In the genomic region with DNA sequence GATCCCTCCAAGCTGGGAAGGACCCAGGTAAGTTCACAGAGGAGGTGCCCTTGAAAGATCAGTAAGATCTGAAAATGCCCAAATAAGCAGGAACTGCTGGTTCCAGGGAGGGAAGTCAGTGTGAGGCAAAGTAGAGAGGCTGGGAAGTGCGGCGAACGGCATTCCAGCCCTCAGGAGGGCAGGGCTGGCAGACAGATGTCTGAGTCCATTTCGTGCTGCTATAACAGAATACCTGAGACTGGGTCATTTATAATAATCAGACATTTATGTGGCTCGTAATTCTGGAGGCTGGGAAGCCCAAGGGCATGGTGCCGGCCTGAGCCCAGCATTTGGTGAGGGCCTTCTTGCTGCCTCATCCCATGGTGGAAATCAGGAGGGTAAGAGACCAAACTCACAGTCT, we compare ENCODE assay signal across 6 cellular contexts.
A peak's percentile ranks its signal among the peaks of the same experiment; 100 is the strongest.
DNase-seq lines count a peak whose midpoint lies in the region; ATAC-seq, FAIRE-seq and TF ChIP-seq lines count a peak whose summit lies in the region.
"Not testable (repeated sequence)": the region's sequence is repeated elsewhere in the genome, so short reads cannot be mapped to it uniquely, and the experiment has no call there.

No MANE protein-coding gene starts in this region.

- intact Hi-C loops in PC-3 (cut with micrococcal nuclease); endothelial cell of umbilical vein (cut with micrococcal nuclease); spleen (cut with DNase I; ENCODE audit: low total_unique reads): not testable (repeated sequence)

- not testable (repeated sequence) for TF ChIP-seq POLR2A in endothelial cell of umbilical vein (IDR thresholded peaks at IDR 0.05; ENCODE audit: low read depth, low read length); spleen (IDR thresholded peaks at IDR 0.05)

- FAIRE-seq in endothelial cell of umbilical vein (lab: Jason Lieb, UNC), result peak; percentile 42

- not testable (repeated sequence) for H3K18ac ChIP-seq in mesendoderm (ENCODE audit: low read length)

- no CpG with 5 or more reads among the region's 6 CpGs for WGBS in mesendoderm (ENCODE audit: extremely low coverage, insufficient coverage, low lambda C conversion rate)
- WGBS in spleen, 5 donors, result 65 to 84% (median 80%) methylated on average over 6 of the region's 6 CpGs

- H3K23ac ChIP-seq in mesendoderm (ENCODE audit: low read length), result not testable (repeated sequence)

- H3K4me2 ChIP-seq in BLaER1, result peak overlapping the region; percentile 73
- not testable (repeated sequence) for H3K4me2 ChIP-seq in DND-41 (ENCODE audit: insufficient read depth, low read length); PC-3 (ENCODE audit: low read length); endothelial cell of umbilical vein (ENCODE audit: insufficient read depth, low read length); mesendoderm (ENCODE audit: low read length)

- H3K27ac ChIP-seq in BLaER1 (peak overlapping the region; percentile 30; the same call in 1 of the 2 replicates), PC-3 (ENCODE audit: low read length) (peak overlapping the region; percentile 80)
- H3K27ac ChIP-seq in DND-41 (ENCODE audit: low read length); endothelial cell of umbilical vein (ENCODE audit: insufficient read depth, low read depth, low read length); mesendoderm (ENCODE audit: low read depth, low read length); spleen: not testable (repeated sequence)

- H3K9me3 ChIP-seq in BLaER1; DND-41 (ENCODE audit: insufficient read depth, low read length, severe bottlenecking); PC-3 (ENCODE audit: low read length); endothelial cell of umbilical vein (replicated peaks; ENCODE audit: control insufficient read depth, insufficient read depth, low read length); spleen: not testable (repeated sequence)

- TF ChIP-seq CTCF in DND-41 (IDR thresholded peaks at IDR 0.05; ENCODE audit: borderline replicate concordance, extremely low read depth, low read length, poor library complexity, severe bottlenecking); PC-3 (conservative IDR thresholded peaks at IDR 0.05; ENCODE audit: low read depth, low read length); endothelial cell of umbilical vein (IDR thresholded peaks at IDR 0.05; ENCODE audit: extremely low read depth in 1 of 2, insufficient read depth in 1 of 2, low read depth in 1 of 2, low read length in 2 of 2); spleen (IDR thresholded peaks at IDR 0.05 in 8 of 11, conservative IDR thresholded peaks at IDR 0.05 in 3 of 11): not testable (repeated sequence)

- peak overlapping the region; percentile 42 for H3K56ac ChIP-seq in mesendoderm (ENCODE audit: low read length)

- not testable (repeated sequence) for BruUV-seq in PC-3 (replicated peaks; lab: Mats Ljungman, UMichigan); endothelial cell of umbilical vein (replicated peaks; lab: Mats Ljungman, UMichigan)

- peak overlapping the region; percentile 49; the same call in 1 of the 2 replicates for H2AFZ ChIP-seq in DND-41 (ENCODE audit: low read depth, low read length)
- H2AFZ ChIP-seq in PC-3 (ENCODE audit: low read length); endothelial cell of umbilical vein (ENCODE audit: low read depth, low read length): not testable (repeated sequence)

- not testable (repeated sequence) for H2BK15ac ChIP-seq in mesendoderm (replicated peaks; ENCODE audit: low read depth)

- not testable (repeated sequence) for H2BK120ac ChIP-seq in mesendoderm (ENCODE audit: low read depth, low read length)

- not testable (repeated sequence) for H3K9ac ChIP-seq in BLaER1; DND-41 (ENCODE audit: low read depth, low read length); endothelial cell of umbilical vein (replicated peaks; ENCODE audit: extremely low read depth, insufficient read depth, low read length); mesendoderm (ENCODE audit: low read length)
- H3K9ac ChIP-seq in PC-3 (ENCODE audit: low read length), result peak overlapping the region; percentile 14; the same call in 1 of the 2 replicates

- not testable (repeated sequence) for ATAC-seq in DND-41 (ENCODE audit: insufficient read depth, low read depth); PC-3

- not testable (repeated sequence) for H3K27me3 ChIP-seq in BLaER1; DND-41 (ENCODE audit: insufficient read depth, low read length, poor library complexity); PC-3 (ENCODE audit: low read length); endothelial cell of umbilical vein (ENCODE audit: control insufficient read depth in 2 of 2, insufficient read depth in 2 of 2, low read length in 2 of 2); mesendoderm (ENCODE audit: insufficient read depth, low read length, poor library complexity); spleen (replicated peaks in 1 of 7)

- H3K9me2 ChIP-seq in PC-3 (replicated peaks; ENCODE audit: low read length), result not testable (repeated sequence)

- H3K4ac ChIP-seq in mesendoderm (ENCODE audit: low read depth, low read length), result not testable (repeated sequence)

- H4K20me1 ChIP-seq in BLaER1; DND-41 (ENCODE audit: insufficient read depth, low read length); PC-3 (ENCODE audit: low read length); endothelial cell of umbilical vein (replicated peaks; ENCODE audit: control insufficient read depth, extremely low read depth, insufficient read depth, low read length): not testable (repeated sequence)

- not testable (repeated sequence) for H4K8ac ChIP-seq in mesendoderm (ENCODE audit: low read depth, low read length)

- CTCF ChIA-PET in PC-3 (lab: Charles Lee); endothelial cell of umbilical vein (lab: Charles Lee): not testable (repeated sequence)

- H2BK5ac ChIP-seq in mesendoderm (ENCODE audit: low read length), result not testable (repeated sequence)

- DNase-seq in DND-41; PC-3; endothelial cell of umbilical vein (ENCODE audit: low read depth, low spot score); mesendoderm: not testable (repeated sequence)
- peak; percentile 25 for DNase-seq in spleen

- not testable (repeated sequence) for H3K36me3 ChIP-seq in BLaER1; DND-41 (ENCODE audit: insufficient read depth, low read length); PC-3 (ENCODE audit: low read depth, low read length); endothelial cell of umbilical vein (ENCODE audit: control insufficient read depth in 2 of 2, extremely low read depth in 1 of 2, insufficient read depth in 2 of 2, low read length in 2 of 2); mesendoderm (ENCODE audit: control insufficient read depth, insufficient read depth, low read length); spleen

- not testable (repeated sequence) for H3F3A ChIP-seq in PC-3 (ENCODE audit: low read length, unreplicated experiment)

- POLR2A ChIA-PET in PC-3 (lab: Charles Lee; ENCODE audit: unreplicated experiment); endothelial cell of umbilical vein (lab: Charles Lee): not testable (repeated sequence)

- dilution Hi-C loops in endothelial cell of umbilical vein (cut with MboI; ENCODE audit: extremely low pct_ligation_motif_present, low sequenced_read_pairs), result not testable (repeated sequence)

- H3K79me2 ChIP-seq in DND-41 (ENCODE audit: insufficient read depth, low read length); PC-3 (ENCODE audit: low read length); endothelial cell of umbilical vein (ENCODE audit: control insufficient read depth, insufficient read depth, low read length); mesendoderm (ENCODE audit: control insufficient read depth, insufficient read depth, low read length): not testable (repeated sequence)

- H3K4me3 ChIP-seq in BLaER1; DND-41 (ENCODE audit: low read depth in 1 of 2, low read length in 2 of 2); PC-3 (ENCODE audit: low read length); endothelial cell of umbilical vein (replicated peaks in 1 of 3; ENCODE audit: insufficient read depth in 1 of 3, low read depth in 1 of 3, low read length in 3 of 3); mesendoderm (ENCODE audit: low read length); spleen: not testable (repeated sequence)

- not testable (repeated sequence) for H4K5ac ChIP-seq in mesendoderm (ENCODE audit: low read length)

- H3K4me1 ChIP-seq in BLaER1, result peaks cover 26% of the 10 kb centered on the region
- H3K4me1 ChIP-seq in DND-41 (ENCODE audit: insufficient read depth, low read length); endothelial cell of umbilical vein (ENCODE audit: control insufficient read depth, extremely low read depth, insufficient read depth, low read length); mesendoderm (ENCODE audit: control insufficient read depth, low read depth, low read length); spleen: not testable (repeated sequence)
- H3K4me1 ChIP-seq in PC-3 (ENCODE audit: insufficient read depth, low read length), result peaks cover 14% of the 10 kb centered on the region

- H3K79me1 ChIP-seq in mesendoderm (ENCODE audit: low read length), result not testable (repeated sequence)

- not testable (repeated sequence) for H3K9me1 ChIP-seq in endothelial cell of umbilical vein (replicated peaks; ENCODE audit: control insufficient read depth, extremely low read depth, insufficient read depth, low read length)

- not testable (repeated sequence) for H2AK5ac ChIP-seq in mesendoderm (ENCODE audit: low read length)
